In the genomic region with DNA sequence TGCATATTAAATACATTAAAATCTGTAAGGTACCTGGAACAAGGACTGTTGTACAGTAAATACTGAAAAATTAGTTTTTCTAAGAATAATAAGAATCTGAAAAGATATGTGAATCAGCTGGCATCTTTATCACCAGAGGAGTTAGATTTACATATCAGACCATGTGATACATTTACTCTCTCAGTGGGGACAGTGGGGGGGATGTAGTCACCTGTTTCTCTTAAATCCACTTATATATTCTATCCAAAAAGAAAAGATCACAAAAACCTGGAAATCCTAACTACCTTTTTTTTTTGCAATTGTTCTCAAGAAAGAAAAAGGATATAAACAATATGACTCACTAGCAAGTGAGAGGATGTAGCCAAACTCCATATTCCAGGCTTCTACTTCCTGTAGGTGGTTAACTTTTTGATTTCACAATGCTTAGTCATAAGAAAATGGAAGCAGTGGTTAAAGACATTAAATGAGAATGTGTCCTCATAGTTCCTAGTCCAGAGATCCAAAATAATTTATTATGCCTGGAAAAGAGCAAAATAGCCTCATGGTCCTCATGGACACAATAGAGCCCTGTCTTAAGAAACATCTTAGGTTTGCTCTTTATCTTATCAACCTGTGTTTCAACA, we compare ENCODE assay signal across 8 cellular contexts. TPM values are rescaled to one million over a fixed set of nuclear protein-coding genes. Genes with fewer than 3 reads are reported as not detected.
DNase-seq lines count a peak whose midpoint lies in the region; ATAC-seq lines count a peak whose summit lies in the region.

No MANE protein-coding gene starts in this region.

- H3K4me1 Mint-ChIP-seq in activated T-cell treated with anti-CD3 and anti-CD28 coated beads, Interleukin-2, amount 50 U/mL, for 72 hours (ENCODE audit: low read depth): peaks cover 4% of the 10 kb centered on the region

- peaks cover 13% of the 10 kb centered on the region for H3K27me3 Mint-ChIP-seq in activated T-cell treated with anti-CD3 and anti-CD28 coated beads, Interleukin-2, amount 50 U/mL, for 72 hours (ENCODE audit: low read depth)

- DNase-seq in Right ventricle myocardium superior (no peak), cardiac septum (ENCODE audit: low spot score) (no peak), amniotic epithelial cell (ENCODE audit: low read depth) (peak; percentile 98), inferior parietal cortex (ENCODE audit: extremely low spot score) (peak; percentile 20), mucosa of gallbladder (ENCODE audit: low spot score) (no peak)
- no peak for DNase-seq in activated T-cell treated with anti-CD3 and anti-CD28 coated beads, Interleukin-2, amount 50 U/mL, for 72 hours
- no peak for DNase-seq in activated CD4-positive, CD25-positive, alpha-beta regulatory T cell treated with anti-CD3 and anti-CD28 coated beads, Interleukin-2, amount 50 U/mL, for 72 hours

- no peaks in the 10 kb centered on the region for H3K9me3 Mint-ChIP-seq in activated T-cell treated with anti-CD3 and anti-CD28 coated beads, Interleukin-2, amount 50 U/mL, for 72 hours

- peak; percentile 61 for ATAC-seq in Right ventricle myocardium superior (ENCODE audit: poor library complexity)
- ATAC-seq in HG03565 (IDR thresholded peaks at IDR 0.05; ENCODE audit: unreplicated experiment): no peak
- no peak for ATAC-seq in activated T-cell treated with anti-CD3 and anti-CD28 coated beads, Interleukin-2, amount 50 U/mL, for 72 hours (replicated peaks in 1 of 2)

- no peak overlapping the region for H3K4me3 Mint-ChIP-seq in activated T-cell treated with anti-CD3 and anti-CD28 coated beads, Interleukin-2, amount 50 U/mL, for 72 hours

- intact Hi-C loops in Right ventricle myocardium superior (cut with DNase I) (no loop called here), cardiac septum (cut with DNase I) (no loop called here)

- H3K27ac Mint-ChIP-seq in activated T-cell treated with anti-CD3 and anti-CD28 coated beads, Interleukin-2, amount 50 U/mL, for 72 hours: no peak overlapping the region

- H3K36me3 Mint-ChIP-seq in activated T-cell treated with anti-CD3 and anti-CD28 coated beads, Interleukin-2, amount 50 U/mL, for 72 hours (ENCODE audit: insufficient read depth in 2 of 2): no peaks in the 10 kb centered on the region

RNA-seq across cellular contexts. Expression of a gene that starts 22.5 kb away (rescaled TPM):
- total RNA-seq in Right ventricle myocardium superior (705 TPM), cardiac septum (727 TPM), mucosa of gallbladder (0.32 TPM)
- total RNA-seq in activated T-cell treated with anti-CD3 and anti-CD28 coated beads, Interleukin-2, amount 50 U/mL, for 72 hours: not detected

Comparison
In these comparisons a context has a peak if more than half of its experiments do, and no peak if none do; other contexts are left out.
1. DNase-seq: peak in amniotic epithelial cell (single experiment) and inferior parietal cortex (single experiment); none in Right ventricle myocardium superior (single experiment), cardiac septum (single experiment), activated T-cell treated with anti-CD3 and anti-CD28 coated beads, Interleukin-2, amount 50 U/mL, for 72 hours (0 of 2), mucosa of gallbladder (single experiment) and activated CD4-positive, CD25-positive, alpha-beta regulatory T cell treated with anti-CD3 and anti-CD28 coated beads, Interleukin-2, amount 50 U/mL, for 72 hours (single experiment).
2. RNA of a gene that starts 22.5 kb away (total RNA-seq): 727 TPM in cardiac septum (single experiment) and 705 TPM in Right ventricle myocardium superior (single experiment); 0.32 TPM in mucosa of gallbladder (single experiment) and not detected in activated T-cell treated with anti-CD3 and anti-CD28 coated beads, Interleukin-2, amount 50 U/mL, for 72 hours; every median in the first group is over 100 times any median in the second.